Comparison of ENCODE assay signal across 8 cellular contexts in genomic region chr2:151238527-151239487, GRCh38.
DNase-seq lines count a peak whose midpoint lies in the region; ATAC-seq, FAIRE-seq and TF ChIP-seq lines count a peak whose summit lies in the region.

No MANE protein-coding gene starts in this region.

- H3K27me3 Mint-ChIP-seq in nephron progenitor cell (ENCODE audit: low read depth, poor library complexity) = peaks cover 13% of the 10 kb centered on the region

- no peak overlapping the region for H3K4me3 Mint-ChIP-seq in nephron progenitor cell

- peaks cover 8% of the 10 kb centered on the region for H3K4me1 Mint-ChIP-seq in nephron progenitor cell

- FAIRE-seq in D721Med (lab: Jason Lieb, UNC) = peak; percentile 38

- H3K36me3 Mint-ChIP-seq in nephron progenitor cell (ENCODE audit: low read depth) = no peaks in the 10 kb centered on the region

- peak; percentile 69 for ATAC-seq in GM19324 (IDR thresholded peaks at IDR 0.05; ENCODE audit: low FRiP score, unreplicated experiment)
- ATAC-seq in HG03432 (IDR thresholded peaks at IDR 0.05; ENCODE audit: unreplicated experiment) = peak; percentile 83

- no peak overlapping the region for H3K27ac Mint-ChIP-seq in nephron progenitor cell

- DNase-seq in D721Med (ENCODE audit: insufficient read length, low spot score) (peak; percentile 27), NCI-H345 treated with DMSO at 0.1 percent for 48 hours (lab: John Stamatoyannopoulos, UW; ENCODE audit: unreplicated experiment) (peak; percentile 66), fibroblast of gingiva (ENCODE audit: low read depth) (peak; percentile 85), nephron progenitor cell (peak; percentile 52), ecto neural progenitor cell (ENCODE audit: low spot score) (no peak)
- peak; percentile 4 to 27 for DNase-seq in activated CD4-positive, alpha-beta T cell treated with anti-CD3 and anti-CD28 coated beads for 24 hours (ENCODE audit: low read depth in 2 of 2)

- no peaks in the 10 kb centered on the region for H3K9me3 Mint-ChIP-seq in nephron progenitor cell

- TF ChIP-seq CTCF in D721Med (IDR thresholded peaks at IDR 0.05; ENCODE audit: insufficient read depth, missing control alignments) = peak; percentile 86
- TF ChIP-seq CTCF in nephron progenitor cell (IDR thresholded peaks at IDR 0.05) = peak; percentile 94
